13 cellular contexts compared by ENCODE assay signal in the genomic region with DNA sequence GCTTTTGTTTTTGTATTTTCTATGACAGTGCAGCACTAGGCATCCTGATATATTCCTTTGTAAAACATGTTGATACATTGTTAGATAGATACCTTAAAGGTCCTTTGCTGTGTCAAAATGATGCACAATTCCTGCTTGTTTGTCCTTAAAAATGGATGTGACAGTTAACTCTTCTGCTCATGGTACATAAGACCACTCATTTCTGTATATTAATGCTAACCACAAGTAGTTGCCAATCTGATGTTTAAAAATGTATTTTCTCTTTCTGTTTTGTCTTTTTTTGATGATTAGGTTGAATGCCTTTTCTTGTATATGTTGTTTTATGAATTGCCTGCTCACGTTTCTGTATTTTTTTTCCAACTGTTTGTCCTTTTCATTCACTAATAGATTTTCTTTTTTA. TPM values are rescaled to one million over a fixed set of nuclear protein-coding genes. Genes with fewer than 3 reads are reported as not detected.
DNase-seq lines count a peak whose midpoint lies in the region; ATAC-seq, FAIRE-seq and TF ChIP-seq lines count a peak whose summit lies in the region.
"Had no signal": no experiment of that assay in that cellular context is flagged by ENCODE, and none has a peak within 500 bp of the region (broad histone marks: within the 10 kb centered on the region; RNA-seq: fewer than 3 reads in every experiment).

No MANE protein-coding gene starts in this region.

- H3K27ac ChIP-seq in H9 (ENCODE audit: insufficient read length, low read depth, low read length) (no peak overlapping the region), small intestine (ENCODE audit: low read depth in 1 of 2, low read length in 1 of 2) (no peak overlapping the region), heart left ventricle (peak overlapping the region in 1 of 12 donors; percentile 28)
- peak overlapping the region; percentile 51 for H3K27ac ChIP-seq in naive thymus-derived CD4-positive, alpha-beta T cell (ENCODE audit: low read depth, low read length)
- H3K27ac ChIP-seq: hepatocyte had no signal

- no CpG with 5 or more reads among the region's 1 CpG for WGBS in H9 (ENCODE audit: extremely low coverage, insufficient read length, low lambda C conversion rate)
- WGBS in small intestine, 3 donors = 81 to 86% (median 83%) methylated on average over 1 of the region's 1 CpG
- WGBS in heart left ventricle, 4 donors = 89 to 99% (median 95%) methylated on average over 1 of the region's 1 CpG

- peak overlapping the region; percentile 1 for H3K4me3 ChIP-seq in naive thymus-derived CD4-positive, alpha-beta T cell (ENCODE audit: low read length)
- H3K4me3 ChIP-seq in small intestine (ENCODE audit: low read depth in 1 of 2, low read length in 2 of 2) (no peak overlapping the region), heart left ventricle (no peak overlapping the region)
- H3K4me3 ChIP-seq: hepatocyte had no signal

- CTCF ChIA-PET in Calu3 (lab: Charles Lee) = no interaction called here
- CTCF ChIA-PET in activated CD8-positive, alpha-beta T cell treated with anti-CD3 and anti-CD28 coated beads, Interleukin-2, amount 10 ng/mL, durations not matched to agents 7 days and 5 days (lab: Charles Lee) = interaction anchor here (0.7 to 1.7 kb wide), 2 partner anchors 17 to 145 kb away, joined by 3 to 4 read pairs; no protein-coding TSS in a partner anchor
- CTCF ChIA-PET in naive thymus-derived CD4-positive, alpha-beta T cell (lab: Charles Lee) = no interaction called here

- POLR2A ChIA-PET in activated CD8-positive, alpha-beta T cell treated with anti-CD3 and anti-CD28 coated beads, Interleukin-2, amount 10 ng/mL, durations not matched to agents 7 days and 5 days (lab: Charles Lee) = interaction anchor here (3.1 kb wide), 1 partner anchor 15 kb away, joined by 11 read pairs; no protein-coding TSS in a partner anchor
- POLR2A ChIA-PET in naive thymus-derived CD4-positive, alpha-beta T cell (lab: Charles Lee) = no interaction called here

- H2BK12ac ChIP-seq in H9 (ENCODE audit: insufficient read length, low read depth, low read length) = no peak overlapping the region

- intact Hi-C loops in Calu3 (cut with micrococcal nuclease; ENCODE audit: unreplicated experiment) = no loop called here
- intact Hi-C loops in naive thymus-derived CD4-positive, alpha-beta T cell (cut with micrococcal nuclease) = loop anchor here (1.0 to 2.0 kb wide), 3 partner anchors 9 to 16 kb away; no protein-coding TSS in a partner anchor
- intact Hi-C loops in heart left ventricle (cut with DNase I) = loop anchor here in 1 of 10 donors (5.0 kb wide), 1 partner anchor 33 kb away; the partner anchor contains the start of gene ATF7IP

- H3K4me1 ChIP-seq in H9 (ENCODE audit: insufficient read depth, low read length) (no peaks in the 10 kb centered on the region; the same call in 1 of the 2 replicates), small intestine (ENCODE audit: control insufficient read depth in 2 of 2, insufficient read depth in 1 of 2, low read depth in 1 of 2, low read length in 1 of 2) (peaks cover 0 to 8% of the 10 kb centered on the region in 2 donors), heart left ventricle (peaks cover 6 to 63% (median 22%) of the 10 kb centered on the region in 12 donors)
- peaks cover 62 to 64% of the 10 kb centered on the region in 2 donors for H3K4me1 ChIP-seq in naive thymus-derived CD4-positive, alpha-beta T cell (ENCODE audit: control insufficient read depth in 2 of 2, insufficient read depth in 2 of 2, low read length in 2 of 2)

- H3K79me2 ChIP-seq in H9 (ENCODE audit: insufficient read depth, low read length) = peaks cover 33% of the 10 kb centered on the region; the same call in 1 of the 2 replicates

- no peak overlapping the region for H3K18ac ChIP-seq in H9 (ENCODE audit: insufficient read length, low read depth, low read length)

- no peak overlapping the region for H2BK5ac ChIP-seq in H9 (ENCODE audit: insufficient read length, low read length)

- no TSS peak for BruUV-seq in Calu3 (replicated peaks; lab: Mats Ljungman, UMichigan)

- no peak overlapping the region for H3K14ac ChIP-seq in H9 (ENCODE audit: insufficient read depth, low read length)

- in situ Hi-C loops in ACHN (cut with HindIII; ENCODE audit: low pct_ligation_motif_present, low pct_unique_long_range_greater_than_20kb, low sequenced_read_pairs) = no loop called here

- no peak overlapping the region for H2AK5ac ChIP-seq in H9 (ENCODE audit: insufficient read length, low read length)

- TF ChIP-seq CTCF in Calu3 (IDR thresholded peaks at IDR 0.05; ENCODE audit: unreplicated experiment) (no peak), H9 (conservative IDR thresholded peaks at IDR 0.05) (no peak), heart left ventricle (IDR thresholded peaks at IDR 0.05) (no peak)

- FAIRE-seq in small intestine (lab: Jason Lieb, UNC) = no peak

- peaks cover 3% of the 10 kb centered on the region for H3K9me3 Mint-ChIP-seq in Calu3 (ENCODE audit: low read depth, unreplicated experiment)
- H3K9me3 Mint-ChIP-seq in H9 = peaks cover 4 to 6% of the 10 kb centered on the region in 2 experiments; a peak in 4 of 5 replicates
- no peaks in the 10 kb centered on the region for H3K9me3 Mint-ChIP-seq in activated CD8-positive, alpha-beta T cell treated with anti-CD3 and anti-CD28 coated beads, Interleukin-2, amount 10 ng/mL, durations not matched to agents 7 days and 5 days (ENCODE audit: insufficient read depth)
- peaks cover 0 to 5% (median 0%) of the 10 kb centered on the region in 11 donors for H3K9me3 Mint-ChIP-seq in naive thymus-derived CD4-positive, alpha-beta T cell

- no peak overlapping the region for H3K56ac ChIP-seq in H9 (ENCODE audit: insufficient read length, low read depth, low read length)

- no peak overlapping the region for H4K8ac ChIP-seq in H9 (replicated peaks; ENCODE audit: insufficient read length, low read depth, low read length)

- H3K27me3 ChIP-seq in H9 (ENCODE audit: insufficient read depth, low read length) (no peaks in the 10 kb centered on the region), small intestine (ENCODE audit: control insufficient read depth in 2 of 2, insufficient read depth in 2 of 2, low read length in 2 of 2) (no peaks in the 10 kb centered on the region), heart left ventricle (no peaks in the 10 kb centered on the region)
- no peaks in the 10 kb centered on the region for H3K27me3 ChIP-seq in naive thymus-derived CD4-positive, alpha-beta T cell (ENCODE audit: control insufficient read depth in 2 of 2, insufficient read depth in 2 of 2, low read length in 2 of 2)
- H3K27me3 ChIP-seq: hepatocyte had no signal

- H2BK15ac ChIP-seq in H9 (ENCODE audit: low read depth, low read length) = no peak overlapping the region

- no peak overlapping the region for H4K91ac ChIP-seq in H9 (ENCODE audit: insufficient read length, low read depth, low read length)

- no peaks in the 10 kb centered on the region for H3K9me3 ChIP-seq in H9 (ENCODE audit: control insufficient read depth, low read depth, low read length)
- H3K9me3 ChIP-seq in naive thymus-derived CD4-positive, alpha-beta T cell (ENCODE audit: control insufficient read depth in 2 of 3, low read length in 3 of 3) = no peaks in the 10 kb centered on the region
- no peaks in the 10 kb centered on the region for H3K9me3 ChIP-seq in small intestine (ENCODE audit: control insufficient read depth, low read depth)
- H3K9me3 ChIP-seq in heart left ventricle = peaks cover 0 to 52% (median 15%) of the 10 kb centered on the region in 12 donors

- ATAC-seq in activated CD8-positive, alpha-beta T cell treated with anti-CD3 and anti-CD28 coated beads, Interleukin-2, amount 10 ng/mL, durations not matched to agents 7 days and 5 days = peak; percentile 21
- ATAC-seq in naive thymus-derived CD4-positive, alpha-beta T cell = no peak
- no peak for ATAC-seq in heart left ventricle
- ATAC-seq: left cardiac atrium had no signal

- H3K79me1 ChIP-seq in H9 (ENCODE audit: insufficient read depth, low read depth, low read length, poor library complexity, severe bottlenecking) = no peaks in the 10 kb centered on the region

- H3K36me3 Mint-ChIP-seq in Calu3 (ENCODE audit: insufficient read depth, unreplicated experiment) (peaks cover 14% of the 10 kb centered on the region), H9 (ENCODE audit: insufficient read depth in 1 of 3, low read depth in 3 of 3) (peaks cover 6 to 27% (median 9%) of the 10 kb centered on the region in 3 experiments)
- H3K36me3 Mint-ChIP-seq in activated CD8-positive, alpha-beta T cell treated with anti-CD3 and anti-CD28 coated beads, Interleukin-2, amount 10 ng/mL, durations not matched to agents 7 days and 5 days (ENCODE audit: low read depth) = peaks cover 50% of the 10 kb centered on the region
- H3K36me3 Mint-ChIP-seq in naive thymus-derived CD4-positive, alpha-beta T cell = peaks cover 0 to 27% (median 5%) of the 10 kb centered on the region in 5 donors

- H3K27ac Mint-ChIP-seq in Calu3 (ENCODE audit: unreplicated experiment) (peak overlapping the region; percentile 20), H9 (peak overlapping the region in 2 of 3 experiments; percentile 2 to 20; a peak in 1 of 7 replicates)
- peak overlapping the region; percentile 85 for H3K27ac Mint-ChIP-seq in activated CD8-positive, alpha-beta T cell treated with anti-CD3 and anti-CD28 coated beads, Interleukin-2, amount 10 ng/mL, durations not matched to agents 7 days and 5 days
- H3K27ac Mint-ChIP-seq in naive thymus-derived CD4-positive, alpha-beta T cell = peak overlapping the region; percentile 30 to 94 (median 82)
- H3K27ac Mint-ChIP-seq: progenitor cell of endocrine pancreas had no signal

- H3K9ac ChIP-seq in H9 (ENCODE audit: extremely low read depth, insufficient read length, low read length) = no peak overlapping the region

- no peak overlapping the region for H2BK120ac ChIP-seq in H9 (ENCODE audit: low read depth, low read length, poor library complexity, severe bottlenecking)

- H3K4me3 Mint-ChIP-seq in Calu3 (ENCODE audit: low read depth, unreplicated experiment) (peak overlapping the region; percentile 12), H9 (no peak overlapping the region)
- peak overlapping the region; percentile 47 for H3K4me3 Mint-ChIP-seq in activated CD8-positive, alpha-beta T cell treated with anti-CD3 and anti-CD28 coated beads, Interleukin-2, amount 10 ng/mL, durations not matched to agents 7 days and 5 days
- peak overlapping the region; percentile 26 to 84 (median 58) for H3K4me3 Mint-ChIP-seq in naive thymus-derived CD4-positive, alpha-beta T cell

- no peak for TF ChIP-seq POLR2A in heart left ventricle (IDR thresholded peaks at IDR 0.05)

- no peaks in the 10 kb centered on the region for H3K36me3 ChIP-seq in naive thymus-derived CD4-positive, alpha-beta T cell (ENCODE audit: control insufficient read depth in 2 of 3, insufficient read depth in 3 of 3, low read length in 3 of 3)
- H3K36me3 ChIP-seq in small intestine (ENCODE audit: control insufficient read depth in 2 of 2, insufficient read depth in 2 of 2, low read length in 2 of 2) (no peaks in the 10 kb centered on the region), heart left ventricle (peaks cover 0 to 5% (median 0%) of the 10 kb centered on the region in 9 donors)

- H4K20me1 ChIP-seq in H9 (ENCODE audit: control insufficient read depth, insufficient read depth, insufficient read length) = no peaks in the 10 kb centered on the region

- peaks cover 61% of the 10 kb centered on the region for H3K4me1 Mint-ChIP-seq in Calu3 (ENCODE audit: low read depth, unreplicated experiment)
- H3K4me1 Mint-ChIP-seq in H9 = peaks cover 61 to 62% of the 10 kb centered on the region in 2 experiments
- peaks cover 85% of the 10 kb centered on the region for H3K4me1 Mint-ChIP-seq in activated CD8-positive, alpha-beta T cell treated with anti-CD3 and anti-CD28 coated beads, Interleukin-2, amount 10 ng/mL, durations not matched to agents 7 days and 5 days (ENCODE audit: low read depth)
- peaks cover 60 to 98% (median 91%) of the 10 kb centered on the region in 7 donors for H3K4me1 Mint-ChIP-seq in naive thymus-derived CD4-positive, alpha-beta T cell

- H3K27me3 Mint-ChIP-seq in Calu3 (ENCODE audit: unreplicated experiment) (no peaks in the 10 kb centered on the region), H9 (ENCODE audit: low read depth) (no peaks in the 10 kb centered on the region)
- no peaks in the 10 kb centered on the region for H3K27me3 Mint-ChIP-seq in activated CD8-positive, alpha-beta T cell treated with anti-CD3 and anti-CD28 coated beads, Interleukin-2, amount 10 ng/mL, durations not matched to agents 7 days and 5 days (ENCODE audit: low read depth)
- no peaks in the 10 kb centered on the region for H3K27me3 Mint-ChIP-seq in naive thymus-derived CD4-positive, alpha-beta T cell
- H3K27me3 Mint-ChIP-seq: progenitor cell of endocrine pancreas had no signal

- H3K4me2 ChIP-seq in H9 (ENCODE audit: insufficient read depth, insufficient read length, low read length) = no peak overlapping the region
- H3K4me2 ChIP-seq: hepatocyte had no signal

- H3K23me2 ChIP-seq in H9 (ENCODE audit: insufficient read length, low read depth, low read length, poor library complexity, severe bottlenecking) = no peaks in the 10 kb centered on the region

- no peak overlapping the region for H3T11ph ChIP-seq in H9 (ENCODE audit: low read length)

- H4K5ac ChIP-seq in H9 (ENCODE audit: insufficient read length, low read depth, low read length) = no peak overlapping the region

- no peak overlapping the region for H2BK20ac ChIP-seq in H9 (ENCODE audit: low read depth, low read length, poor library complexity, severe bottlenecking)

- no peak overlapping the region for H2AFZ ChIP-seq in H9 (ENCODE audit: low read length)
- H2AFZ ChIP-seq: hepatocyte had no signal

- no peak overlapping the region for H3K23ac ChIP-seq in H9 (ENCODE audit: insufficient read length, low read depth, low read length)

- DNase-seq in Calu3 (no peak), H9 (no peak), small intestine (no peak), ACHN (no peak), heart left ventricle (no peak)
- no peak for DNase-seq in activated CD8-positive, alpha-beta T cell treated with anti-CD3 and anti-CD28 coated beads, Interleukin-2, amount 10 ng/mL, durations not matched to agents 7 days and 5 days
- no peak for DNase-seq in naive thymus-derived CD4-positive, alpha-beta T cell
- DNase-seq: activated CD8-positive, alpha-beta memory T cell treated with anti-CD3 and anti-CD28 coated beads for 24 hours; amniotic stem cell; left cardiac atrium; SHP77 had no signal

- H3K4ac ChIP-seq in H9 (ENCODE audit: low read depth, low read length) = no peak overlapping the region

RNA-seq across cellular contexts. Expression of gene ATF7IP, which starts 35.1 kb away (rescaled TPM):
- total RNA-seq in Calu3 (2022) (72.7 and 89.0 TPM in 2 replicates), H9 (2021) (165 and 172 TPM in 2 replicates), heart left ventricle (10 to 100 TPM; 39.8 to 82.4 (median 63.6) TPM)
- total RNA-seq in activated CD8-positive, alpha-beta T cell treated with anti-CD3 and anti-CD28 coated beads, Interleukin-2, amount 10 ng/mL, durations not matched to agents 7 days and 5 days = 100 to 1,000 TPM in 1 of 2 experiments, 10 to 100 TPM in 1; 99.8 to 104 TPM
- total RNA-seq in naive thymus-derived CD4-positive, alpha-beta T cell = 100 to 1,000 TPM; 113 to 181 (median 144) TPM
- 100 to 1,000 TPM in 1 of 2 donors, 10 to 100 TPM in 1; 92.7 to 124 TPM for polyA plus RNA-seq in naive thymus-derived CD4-positive, alpha-beta T cell
- polyA plus RNA-seq in small intestine (1 to 10 TPM; 3.5 to 7.8 (median 3.6) TPM), heart left ventricle (1 to 10 TPM; 7.7 to 9.5 TPM)

Comparison
In these comparisons a context has a peak if more than half of its experiments do, and no peak if none do; other contexts are left out.
1. H3K27ac Mint-ChIP-seq: peak in every context shown above with its lines; median percentile 85 in activated CD8-positive, alpha-beta T cell treated with anti-CD3 and anti-CD28 coated beads, Interleukin-2, amount 10 ng/mL, durations not matched to agents 7 days and 5 days; 82 in naive thymus-derived CD4-positive, alpha-beta T cell; 20 in Calu3; 11 in H9.
2. H3K4me3 Mint-ChIP-seq: peak in Calu3 (single experiment), activated CD8-positive, alpha-beta T cell treated with anti-CD3 and anti-CD28 coated beads, Interleukin-2, amount 10 ng/mL, durations not matched to agents 7 days and 5 days (single experiment) and naive thymus-derived CD4-positive, alpha-beta T cell (10 of 10); none in H9 (0 of 2).